In genomic region chr7:42972703-42973500, GRCh38 we compare ENCODE assay signal across 9 cellular contexts. TPM values are rescaled to one million over a fixed set of nuclear protein-coding genes. Genes with fewer than 3 reads are reported as not detected.
DNase-seq lines count a peak whose midpoint lies in the region; ATAC-seq, FAIRE-seq and TF ChIP-seq lines count a peak whose summit lies in the region.
"Had no signal": no experiment of that assay in that cellular context is flagged by ENCODE, and none has a peak within 500 bp of the region (broad histone marks: within the 10 kb centered on the region; RNA-seq: fewer than 3 reads in every experiment).

No MANE protein-coding gene starts in this region.

- H3K79me2 ChIP-seq in mesendoderm (ENCODE audit: control insufficient read depth, insufficient read depth, low read length) (no peaks in the 10 kb centered on the region), neural progenitor cell (ENCODE audit: low read depth) (no peaks in the 10 kb centered on the region)

- H3K9ac ChIP-seq in mesendoderm (ENCODE audit: low read length) (no peak overlapping the region), neural progenitor cell (no peak overlapping the region)

- H3K27ac ChIP-seq in mesendoderm (ENCODE audit: low read depth, low read length) (no peak overlapping the region), neural progenitor cell (no peak overlapping the region)

- no peak overlapping the region for H3K27ac Mint-ChIP-seq in activated T-helper 2 cell treated with anti-CD3 and anti-CD28 coated beads, Interferon-gamma antibody, Interleukin-2, Interleukin-4, amounts not matched to agents 10 μg/mL and 5 μg/mL and 100 μg/mL, durations not matched to agents 14 hours and 24 hours and 36 hours
- no peak overlapping the region for H3K27ac Mint-ChIP-seq in neural progenitor cell
- H3K27ac Mint-ChIP-seq: activated naive CD4-positive, alpha-beta T cell treated with anti-CD3 and anti-CD28 coated beads, Interleukin-2, amount 50 U/mL, for 72 hours; naive B cell had no signal

- no CpG with 5 or more reads among the region's 5 CpGs for WGBS in mesendoderm (ENCODE audit: extremely low coverage, insufficient coverage, low lambda C conversion rate)

- H3K36me3 Mint-ChIP-seq in activated T-helper 2 cell treated with anti-CD3 and anti-CD28 coated beads, Interferon-gamma antibody, Interleukin-2, Interleukin-4, amounts not matched to agents 10 μg/mL and 5 μg/mL and 100 μg/mL, durations not matched to agents 14 hours and 24 hours and 36 hours (ENCODE audit: low read depth), result no peaks in the 10 kb centered on the region
- H3K36me3 Mint-ChIP-seq in neural progenitor cell, result no peaks in the 10 kb centered on the region

- H3K36me3 ChIP-seq in mesendoderm (ENCODE audit: control insufficient read depth, insufficient read depth, low read length), result no peaks in the 10 kb centered on the region
- no peaks in the 10 kb centered on the region for H3K36me3 ChIP-seq in neural progenitor cell

- no peaks in the 10 kb centered on the region for H3K27me3 ChIP-seq in mesendoderm (ENCODE audit: insufficient read depth, low read length, poor library complexity)
- no peaks in the 10 kb centered on the region for H3K27me3 ChIP-seq in neural progenitor cell

- H3K9me3 ChIP-seq in neural progenitor cell (ENCODE audit: low read depth), result no peaks in the 10 kb centered on the region

- H3K79me1 ChIP-seq in mesendoderm (ENCODE audit: low read length), result no peaks in the 10 kb centered on the region

- H4K20me1 ChIP-seq in neural progenitor cell (ENCODE audit: low read depth), result no peaks in the 10 kb centered on the region

- peaks cover 4% of the 10 kb centered on the region for H3K27me3 Mint-ChIP-seq in activated T-helper 2 cell treated with anti-CD3 and anti-CD28 coated beads, Interferon-gamma antibody, Interleukin-2, Interleukin-4, amounts not matched to agents 10 μg/mL and 5 μg/mL and 100 μg/mL, durations not matched to agents 14 hours and 24 hours and 36 hours (ENCODE audit: low read depth)
- H3K27me3 Mint-ChIP-seq in neural progenitor cell (ENCODE audit: insufficient read depth, low read depth), result no peaks in the 10 kb centered on the region

- H2AK5ac ChIP-seq in mesendoderm (ENCODE audit: low read length), result no peak overlapping the region

- H3K4ac ChIP-seq in mesendoderm (ENCODE audit: low read depth, low read length), result peak overlapping the region; percentile 7

- H4K5ac ChIP-seq in mesendoderm (ENCODE audit: low read length), result no peak overlapping the region

- no peak overlapping the region for H3K18ac ChIP-seq in mesendoderm (ENCODE audit: low read length)

- no peaks in the 10 kb centered on the region for H3K9me3 Mint-ChIP-seq in activated T-helper 2 cell treated with anti-CD3 and anti-CD28 coated beads, Interferon-gamma antibody, Interleukin-2, Interleukin-4, amounts not matched to agents 10 μg/mL and 5 μg/mL and 100 μg/mL, durations not matched to agents 14 hours and 24 hours and 36 hours
- H3K9me3 Mint-ChIP-seq in neural progenitor cell, result no peaks in the 10 kb centered on the region

- no peak overlapping the region for H3K56ac ChIP-seq in mesendoderm (ENCODE audit: low read length)

- no peaks in the 10 kb centered on the region for H3K4me1 ChIP-seq in mesendoderm (ENCODE audit: control insufficient read depth, low read depth, low read length)
- H3K4me1 ChIP-seq in neural progenitor cell, result no peaks in the 10 kb centered on the region

- H3K4me2 ChIP-seq in mesendoderm (ENCODE audit: low read length) (no peak overlapping the region), neural progenitor cell (no peak overlapping the region)

- DNase-seq in NCI-H2227 treated with DMSO at 0.1 percent for 48 hours (lab: John Stamatoyannopoulos, UW) (peak; percentile 40), mesendoderm (peak; percentile 26), urothelium cell line (ENCODE audit: low spot score) (peak; percentile 54), neural progenitor cell (ENCODE audit: low spot score) (no peak)
- DNase-seq in activated T-helper 2 cell treated with anti-CD3 and anti-CD28 coated beads, Interferon-gamma antibody, Interleukin-2, Interleukin-4, amounts not matched to agents 10 μg/mL and 5 μg/mL and 100 μg/mL, durations not matched to agents 14 hours and 24 hours and 36 hours (ENCODE audit: low spot score), result no peak
- DNase-seq: naive B cell had no signal

- H2BK5ac ChIP-seq in mesendoderm (ENCODE audit: low read length), result no peak overlapping the region

- intact Hi-C loops in activated T-helper 2 cell treated with anti-CD3 and anti-CD28 coated beads, Interferon-gamma antibody, Interleukin-2, Interleukin-4, amounts not matched to agents 10 μg/mL and 5 μg/mL and 100 μg/mL, durations not matched to agents 14 hours and 24 hours and 36 hours (cut with micrococcal nuclease), result no loop called here

- FAIRE-seq in endometrium (lab: Jason Lieb, UNC), result peak; percentile 98
- FAIRE-seq in urothelium cell line (lab: Jason Lieb, UNC), result no peak

- H2BK15ac ChIP-seq in mesendoderm (replicated peaks; ENCODE audit: low read depth), result no peak overlapping the region

- H2AFZ ChIP-seq in neural progenitor cell (replicated peaks), result no peak overlapping the region

- H3K4me3 ChIP-seq in mesendoderm (ENCODE audit: low read length) (no peak overlapping the region), neural progenitor cell (no peak overlapping the region)

- no peaks in the 10 kb centered on the region for H3F3A ChIP-seq in neural progenitor cell (ENCODE audit: low read depth)

- no peak overlapping the region for H4K8ac ChIP-seq in mesendoderm (ENCODE audit: low read depth, low read length)

- H2BK120ac ChIP-seq in mesendoderm (ENCODE audit: low read depth, low read length), result no peak overlapping the region

- no peak for TF ChIP-seq CTCF in neural progenitor cell (IDR thresholded peaks at IDR 0.05)

- ATAC-seq in HG02763 (IDR thresholded peaks at IDR 0.05; ENCODE audit: unreplicated experiment), result no peak
- ATAC-seq: activated naive CD4-positive, alpha-beta T cell treated with anti-CD3 and anti-CD28 coated beads, Interleukin-2, amount 50 U/mL, for 72 hours had no signal

- H3K4me1 Mint-ChIP-seq in activated T-helper 2 cell treated with anti-CD3 and anti-CD28 coated beads, Interferon-gamma antibody, Interleukin-2, Interleukin-4, amounts not matched to agents 10 μg/mL and 5 μg/mL and 100 μg/mL, durations not matched to agents 14 hours and 24 hours and 36 hours (ENCODE audit: low read depth), result no peaks in the 10 kb centered on the region
- no peaks in the 10 kb centered on the region for H3K4me1 Mint-ChIP-seq in neural progenitor cell
- H3K4me1 Mint-ChIP-seq: naive B cell had no signal

- no peak overlapping the region for H3K4me3 Mint-ChIP-seq in activated T-helper 2 cell treated with anti-CD3 and anti-CD28 coated beads, Interferon-gamma antibody, Interleukin-2, Interleukin-4, amounts not matched to agents 10 μg/mL and 5 μg/mL and 100 μg/mL, durations not matched to agents 14 hours and 24 hours and 36 hours (ENCODE audit: low read depth)
- H3K4me3 Mint-ChIP-seq in neural progenitor cell, result no peak overlapping the region
- H3K4me3 Mint-ChIP-seq: naive B cell had no signal

- H3K23ac ChIP-seq in mesendoderm (ENCODE audit: low read length), result no peak overlapping the region

RNA-seq across cellular contexts. Expression of gene MRPL32, which starts 40.7 kb away (rescaled TPM):
- 146 TPM for polyA plus RNA-seq in mesendoderm (2013, experiment 1 of 2)
- 197 TPM for polyA plus RNA-seq in mesendoderm (2013, experiment 2 of 2)
- 68.8 and 70.0 TPM in 2 replicates for total RNA-seq in activated T-helper 2 cell treated with anti-CD3 and anti-CD28 coated beads, Interferon-gamma antibody, Interleukin-2, Interleukin-4, amounts not matched to agents 10 μg/mL and 5 μg/mL and 100 μg/mL, durations not matched to agents 14 hours and 24 hours and 36 hours
- 76.5 and 133 TPM in 2 replicates for total RNA-seq in neural progenitor cell (ENCODE audit: low replicate concordance)

RNA-seq across cellular contexts. Expression of gene PSMA2, which starts 40.9 kb away (rescaled TPM):
- polyA plus RNA-seq in mesendoderm (2013, experiment 1 of 2), result 351 TPM
- polyA plus RNA-seq in mesendoderm (2013, experiment 2 of 2), result 360 TPM
- 204 and 218 TPM in 2 replicates for total RNA-seq in activated T-helper 2 cell treated with anti-CD3 and anti-CD28 coated beads, Interferon-gamma antibody, Interleukin-2, Interleukin-4, amounts not matched to agents 10 μg/mL and 5 μg/mL and 100 μg/mL, durations not matched to agents 14 hours and 24 hours and 36 hours
- 178 and 316 TPM in 2 replicates for total RNA-seq in neural progenitor cell (ENCODE audit: low replicate concordance)

Comparison
In these comparisons a context has a peak if more than half of its experiments do, and no peak if none do; other contexts are left out.
1. DNase-seq: peak in NCI-H2227 treated with DMSO at 0.1 percent for 48 hours (single experiment), mesendoderm (single experiment) and urothelium cell line (single experiment); none in activated T-helper 2 cell treated with anti-CD3 and anti-CD28 coated beads, Interferon-gamma antibody, Interleukin-2, Interleukin-4, amounts not matched to agents 10 μg/mL and 5 μg/mL and 100 μg/mL, durations not matched to agents 14 hours and 24 hours and 36 hours (single experiment) and neural progenitor cell (single experiment).